1 cellular context compared by ENCODE assay signal in the genomic region with DNA sequence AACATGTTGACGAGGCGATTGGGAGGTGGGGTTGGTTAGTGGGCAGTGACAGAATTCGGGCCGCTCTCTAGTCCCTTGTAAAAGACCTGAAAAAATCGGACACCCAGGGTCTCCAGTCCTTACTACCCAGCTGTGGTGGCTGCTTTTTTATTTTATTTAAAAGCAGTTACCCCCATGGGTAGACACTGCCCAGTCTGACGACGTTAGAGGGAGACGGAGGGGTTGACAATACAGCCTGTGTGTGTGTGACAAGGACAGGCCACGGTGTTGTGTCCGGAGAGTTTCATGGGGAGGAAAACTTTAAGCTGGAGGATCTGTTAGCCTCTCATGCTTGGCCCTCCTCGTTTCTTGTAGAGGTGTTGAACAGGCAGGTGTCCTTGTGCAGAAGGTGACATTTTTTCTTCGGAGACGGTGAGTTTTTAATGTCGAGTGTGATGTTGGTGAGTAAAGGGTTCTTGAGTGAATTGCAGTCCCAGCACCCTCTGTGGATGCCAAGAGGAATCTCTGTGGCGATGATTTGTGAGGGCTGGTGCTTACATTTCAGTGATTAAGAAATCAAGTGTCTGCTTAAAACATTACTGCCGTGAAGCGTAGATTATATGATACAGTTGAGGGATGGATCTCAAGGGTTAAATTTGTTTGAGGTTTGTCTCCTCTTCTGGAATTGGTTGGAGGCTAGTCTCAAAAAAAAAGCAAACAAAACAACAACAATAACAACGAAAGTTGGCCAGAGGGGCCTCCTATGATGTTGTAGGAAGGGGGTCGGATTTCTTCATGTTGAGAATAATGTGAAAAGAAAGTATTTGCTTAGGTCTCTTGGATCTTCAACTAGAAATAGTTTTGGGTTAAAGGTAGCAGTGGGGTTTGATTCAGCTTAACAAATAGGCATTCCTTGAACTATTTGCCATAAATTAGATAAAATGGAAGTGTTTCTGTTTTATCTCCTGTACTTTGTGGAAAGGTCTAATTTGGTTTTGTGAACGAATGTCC.
TF ChIP-seq lines count a peak whose summit lies in the region.

No MANE protein-coding gene starts in this region.

TF ChIP-seq in GM12878, 131 proteins besides CTCF, POLR2A, EP300 and RAD21:
- TF ChIP-seq MEF2A (IDR thresholded peaks at IDR 0.05; ENCODE audit: insufficient read depth, low read depth, low read length), result no peak
- TF ChIP-seq, protein P1, sequence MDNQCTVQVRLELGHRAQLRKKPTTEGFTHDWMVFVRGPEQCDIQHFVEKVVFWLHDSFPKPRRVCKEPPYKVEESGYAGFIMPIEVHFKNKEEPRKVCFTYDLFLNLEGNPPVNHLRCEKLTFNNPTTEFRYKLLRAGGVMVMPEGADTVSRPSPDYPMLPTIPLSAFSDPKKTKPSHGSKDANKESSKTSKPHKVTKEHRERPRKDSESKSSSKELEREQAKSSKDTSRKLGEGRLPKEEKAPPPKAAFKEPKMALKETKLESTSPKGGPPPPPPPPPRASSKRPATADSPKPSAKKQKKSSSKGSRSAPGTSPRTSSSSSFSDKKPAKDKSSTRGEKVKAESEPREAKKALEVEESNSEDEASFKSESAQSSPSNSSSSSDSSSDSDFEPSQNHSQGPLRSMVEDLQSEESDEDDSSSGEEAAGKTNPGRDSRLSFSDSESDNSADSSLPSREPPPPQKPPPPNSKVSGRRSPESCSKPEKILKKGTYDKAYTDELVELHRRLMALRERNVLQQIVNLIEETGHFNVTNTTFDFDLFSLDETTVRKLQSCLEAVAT (IDR thresholded peaks at IDR 0.05), result peak; percentile 91
